ENCODE assay signal across 21 cellular contexts in the genomic region with DNA sequence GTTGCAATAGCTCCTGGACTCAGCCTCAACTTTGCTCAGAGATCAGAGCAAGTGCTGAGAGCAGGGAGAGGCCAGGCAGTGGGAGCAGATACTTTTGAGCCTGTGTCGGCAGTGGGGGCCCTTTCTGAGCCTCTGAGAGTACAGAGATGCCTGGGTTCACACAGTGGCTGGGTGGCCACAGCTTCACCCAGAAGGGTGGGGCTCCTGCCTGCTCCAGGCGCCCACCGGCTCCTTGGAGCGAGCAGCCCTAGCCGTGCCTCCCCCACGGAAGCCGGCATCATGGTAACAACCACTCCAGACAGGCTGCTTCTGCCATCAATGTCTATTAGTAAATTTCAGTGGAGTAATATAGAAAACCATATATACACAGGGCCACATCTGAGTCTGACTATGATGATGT.
DNase-seq lines count a peak whose midpoint lies in the region; ATAC-seq lines count a peak whose summit lies in the region.
"Had no signal": no experiment of that assay in that cellular context is flagged by ENCODE, and none has a peak within 500 bp of the region (broad histone marks: within the 10 kb centered on the region; RNA-seq: fewer than 3 reads in every experiment).

No MANE protein-coding gene starts in this region.

- H4K91ac ChIP-seq in neuronal stem cell (ENCODE audit: low read depth, low read length, poor library complexity): no peak overlapping the region

- intact Hi-C loops in Right ventricle myocardium inferior (cut with DNase I): no loop called here
- intact Hi-C loops in Right ventricle myocardium superior (cut with DNase I): no loop called here

- H3K36me3 ChIP-seq in neuronal stem cell (replicated peaks in 1 of 2; ENCODE audit: control insufficient read depth in 2 of 2, insufficient read depth in 2 of 2, low read length in 2 of 2): no peaks in the 10 kb centered on the region
- H3K36me3 ChIP-seq: BLaER1 treated with 17β-estradiol and CSF1 and Interleukin-3, amounts not matched to agents 10 nM and 100 nM had no signal

- H3K14ac ChIP-seq in neuronal stem cell (ENCODE audit: low read length): no peak overlapping the region

- no peak overlapping the region for H2BK5ac ChIP-seq in neuronal stem cell (ENCODE audit: low read length)

- no peak for ATAC-seq in Right ventricle myocardium inferior
- ATAC-seq in Right ventricle myocardium superior (ENCODE audit: poor library complexity): no peak
- ATAC-seq in activated CD4-positive, CD25-positive, alpha-beta regulatory T cell treated with anti-CD3 and anti-CD28 coated beads, Interleukin-2, amount 50 U/mL, for 24 hours: no peak
- ATAC-seq: A549, GM12878 had no signal

- H2BK12ac ChIP-seq in neuronal stem cell (ENCODE audit: low read length): no peak overlapping the region

- H3K23ac ChIP-seq in neuronal stem cell (ENCODE audit: low read depth, low read length, poor library complexity): peak overlapping the region; percentile 1

- H3K18ac ChIP-seq in neuronal stem cell (ENCODE audit: low read length): peak overlapping the region; percentile 36

- WGBS in neuronal stem cell (ENCODE audit: extremely low coverage in 2 of 2, insufficient read length in 2 of 2, insufficient replicate concordance in 1 of 2), 2 donors: no CpG with 5 or more reads among the region's 7 CpGs

- H3K27me3 ChIP-seq in neuronal stem cell (ENCODE audit: control insufficient read depth in 3 of 3, insufficient read depth in 3 of 3, low read depth in 1 of 3, low read length in 3 of 3): no peaks in the 10 kb centered on the region
- H3K27me3 ChIP-seq: BLaER1 treated with 17β-estradiol and CSF1 and Interleukin-3, amounts not matched to agents 10 nM and 100 nM had no signal

- H3K9me3 ChIP-seq in neuronal stem cell (replicated peaks in 1 of 2; ENCODE audit: control insufficient read depth in 2 of 2, insufficient read depth in 1 of 2, low read depth in 1 of 2, low read length in 2 of 2): peaks cover 3 to 7% of the 10 kb centered on the region in 2 donors
- H3K9me3 ChIP-seq: A549 had no signal

- no peak overlapping the region for H2AFZ ChIP-seq in neuronal stem cell (ENCODE audit: low read length)

- H3K79me1 ChIP-seq in neuronal stem cell (ENCODE audit: low read depth, low read length): no peaks in the 10 kb centered on the region

- H4K8ac ChIP-seq in neuronal stem cell (ENCODE audit: low read depth, low read length): no peak overlapping the region

- H3K9ac ChIP-seq in neuronal stem cell (ENCODE audit: low read depth, low read length, poor library complexity): no peak overlapping the region
- H3K9ac ChIP-seq: BLaER1 treated with 17β-estradiol and CSF1 and Interleukin-3, amounts not matched to agents 10 nM and 100 nM had no signal

- H3K4me3 ChIP-seq in neuronal stem cell (ENCODE audit: low read length in 2 of 2): no peak overlapping the region
- H3K4me3 ChIP-seq: A549; BLaER1 treated with 17β-estradiol and CSF1 and Interleukin-3, amounts not matched to agents 10 nM and 100 nM; GM12878 had no signal

- H3K4ac ChIP-seq in neuronal stem cell (ENCODE audit: low read length): no peak overlapping the region

- H3K4me2 ChIP-seq in neuronal stem cell (ENCODE audit: insufficient read depth, low read length, poor library complexity, severe bottlenecking): no peak overlapping the region
- H3K4me2 ChIP-seq: A549; BLaER1 treated with 17β-estradiol and CSF1 and Interleukin-3, amounts not matched to agents 10 nM and 100 nM had no signal

- H2BK120ac ChIP-seq in neuronal stem cell (ENCODE audit: low read depth, low read length): no peak overlapping the region

- no peak overlapping the region for H2AK5ac ChIP-seq in neuronal stem cell (ENCODE audit: low read depth, low read length)

- H3K27ac ChIP-seq in neuronal stem cell (replicated peaks; ENCODE audit: low read length): no peak overlapping the region
- H3K27ac ChIP-seq: 22Rv1; A549; BLaER1 treated with 17β-estradiol and CSF1 and Interleukin-3, amounts not matched to agents 10 nM and 100 nM had no signal

- DNase-seq in Right ventricle myocardium inferior (ENCODE audit: missing footprints) (peak; percentile 39), Right ventricle myocardium superior (no peak), neuronal stem cell (ENCODE audit: low spot score) (no peak), NCI-H1436 (lab: John Stamatoyannopoulos, UW) (no peak)
- DNase-seq: AML-193; CD4-positive, alpha-beta memory T cell; CD4-positive, CD25-positive, alpha-beta regulatory T cell; CD8-positive, alpha-beta memory T cell; COR-L47; DMS 273 treated with DMSO at 0.1 percent for 48 hours; DMS153; DMS53; DMS79; DND-41; EL; GDM1 had no signal

- H2BK15ac ChIP-seq in neuronal stem cell (ENCODE audit: low read length): peak overlapping the region; percentile 38

- H3K4me1 ChIP-seq in neuronal stem cell (ENCODE audit: control insufficient read depth in 2 of 2, insufficient read depth in 1 of 2, low read depth in 1 of 2, low read length in 2 of 2): no peaks in the 10 kb centered on the region
- H3K4me1 ChIP-seq: A549; BLaER1 treated with 17β-estradiol and CSF1 and Interleukin-3, amounts not matched to agents 10 nM and 100 nM had no signal
